ENCODE assay signal across 1 cellular context in genomic region chr18:25284861-25285574, GRCh38.
TF ChIP-seq lines count a peak whose summit lies in the region.

No MANE protein-coding gene starts in this region.

TF ChIP-seq in HEK293, 187 proteins besides CTCF, POLR2A, EP300 and RAD21 (continued from another document):
- 0 out of 2 replicates have a peak, but pooled peaks have one; percentile 22 for TF ChIP-seq ZNF335 (tag by site-specific recombination; conservative IDR thresholded peaks at IDR 0.05)
